Comparison of ENCODE assay signal across 8 cellular contexts in genomic region chr3:196219194-196219969, GRCh38. TPM values are rescaled to one million over a fixed set of nuclear protein-coding genes. Genes with fewer than 3 reads are reported as not detected.
DNase-seq lines count a peak whose midpoint lies in the region; ATAC-seq and TF ChIP-seq lines count a peak whose summit lies in the region.

No MANE protein-coding gene starts in this region.

- intact Hi-C loops in PC-3 (cut with micrococcal nuclease) (no loop called here), transverse colon (cut with DNase I; ENCODE audit: low total_unique reads) (no loop called here)

- in situ Hi-C loops in transverse colon (cut with MboI; ENCODE audit: low pct_ligation_motif_present in 1 of 4, low pct_unique_long_range_greater_than_20kb in 1 of 4, low sequenced_read_pairs in 3 of 4): loop anchor here in 1 of 4 donors (25.0 kb wide), 1 partner anchor 482 kb away; no protein-coding TSS in a partner anchor

- H3F3A ChIP-seq in PC-3 (ENCODE audit: low read length, unreplicated experiment): no peaks in the 10 kb centered on the region

- peak overlapping the region; percentile 97 for H3K4me2 ChIP-seq in PC-3 (ENCODE audit: low read length)

- DNase-seq in PC-3: peak; percentile 91
- DNase-seq in fibroblast of pulmonary artery (ENCODE audit: low read depth): peak; percentile 89
- peak; percentile 89 for DNase-seq in osteocyte (ENCODE audit: extremely low spot score, unreplicated experiment)
- DNase-seq in transverse colon: peak; percentile 65
- no peak for DNase-seq in cortex of kidney (lab: John Stamatoyannopoulos, UW)

- H3K27me3 Mint-ChIP-seq in activated T-helper 17 cell treated with anti-CD3 and anti-CD28 coated beads, Interleukin-2, amount 50 U/mL, for 72 hours: no peaks in the 10 kb centered on the region
- no peaks in the 10 kb centered on the region for H3K27me3 Mint-ChIP-seq in osteocyte (ENCODE audit: unreplicated experiment)

- H3K9ac ChIP-seq in PC-3 (ENCODE audit: low read length): peak overlapping the region; percentile 56

- BruUV-seq in PC-3 (replicated peaks; lab: Mats Ljungman, UMichigan): no TSS peak

- CTCF ChIA-PET in PC-3 (lab: Charles Lee): interaction anchor here (0.6 kb wide), 1 partner anchor 15 kb away, joined by 3 read pairs; no protein-coding TSS in a partner anchor

- peak; percentile 78 for ATAC-seq in GM18867 (IDR thresholded peaks at IDR 0.05; ENCODE audit: unreplicated experiment)
- ATAC-seq in HG03442 (IDR thresholded peaks at IDR 0.05; ENCODE audit: unreplicated experiment): peak; percentile 67
- ATAC-seq in PC-3: peak; percentile 72
- peak; percentile 97 for ATAC-seq in activated T-helper 17 cell treated with anti-CD3 and anti-CD28 coated beads, Interleukin-2, amount 50 U/mL, for 72 hours (replicated peaks)

- H3K27ac ChIP-seq in PC-3 (ENCODE audit: low read length) (peak overlapping the region; percentile 71), transverse colon (peak overlapping the region; percentile 13 to 54 (median 39))

- peaks cover 10% of the 10 kb centered on the region; the same call in 1 of the 2 replicates for H3K79me2 ChIP-seq in PC-3 (ENCODE audit: low read length)

- H3K27me3 ChIP-seq in PC-3 (ENCODE audit: low read length) (no peaks in the 10 kb centered on the region), transverse colon (no peaks in the 10 kb centered on the region)

- H2AFZ ChIP-seq in PC-3 (ENCODE audit: low read length): peak overlapping the region; percentile 62

- H3K4me1 ChIP-seq in PC-3 (ENCODE audit: insufficient read depth, low read length) (peaks cover 46% of the 10 kb centered on the region), transverse colon (peaks cover 0 to 30% (median 26%) of the 10 kb centered on the region in 4 donors)

- H3K27ac Mint-ChIP-seq in activated T-helper 17 cell treated with anti-CD3 and anti-CD28 coated beads, Interleukin-2, amount 50 U/mL, for 72 hours: peak overlapping the region; percentile 88
- peak overlapping the region; percentile 95 for H3K27ac Mint-ChIP-seq in osteocyte (ENCODE audit: unreplicated experiment)

- H3K36me3 ChIP-seq in PC-3 (ENCODE audit: low read depth, low read length): no peaks in the 10 kb centered on the region
- no peaks in the 10 kb centered on the region for H3K36me3 ChIP-seq in transverse colon

- TF ChIP-seq CTCF in PC-3 (conservative IDR thresholded peaks at IDR 0.05; ENCODE audit: low read depth, low read length) (no peak), fibroblast of pulmonary artery (IDR thresholded peaks at IDR 0.05; ENCODE audit: low read length, missing control alignments) (no peak), osteocyte (IDR thresholded peaks at IDR 0.05) (peak; percentile 21), transverse colon (IDR thresholded peaks at IDR 0.05) (no peak)

- H3K36me3 Mint-ChIP-seq in activated T-helper 17 cell treated with anti-CD3 and anti-CD28 coated beads, Interleukin-2, amount 50 U/mL, for 72 hours (ENCODE audit: low read depth): no peaks in the 10 kb centered on the region
- no peaks in the 10 kb centered on the region for H3K36me3 Mint-ChIP-seq in osteocyte (ENCODE audit: unreplicated experiment)

- peak overlapping the region; percentile 80 for H3K4me3 Mint-ChIP-seq in activated T-helper 17 cell treated with anti-CD3 and anti-CD28 coated beads, Interleukin-2, amount 50 U/mL, for 72 hours
- peak overlapping the region; percentile 60 for H3K4me3 Mint-ChIP-seq in osteocyte (ENCODE audit: unreplicated experiment)

- TF ChIP-seq POLR2A in transverse colon (IDR thresholded peaks at IDR 0.05): no peak

- POLR2A ChIA-PET in PC-3 (lab: Charles Lee; ENCODE audit: unreplicated experiment): interaction anchor here (0.5 kb wide), 1 partner anchor 57 kb away, joined by 3 read pairs; no protein-coding TSS in a partner anchor

- H3K9me2 ChIP-seq in PC-3 (replicated peaks; ENCODE audit: low read length): no peaks in the 10 kb centered on the region

- TF ChIP-seq EP300 in transverse colon (IDR thresholded peaks at IDR 0.05; ENCODE audit: low read depth): no peak

- no peaks in the 10 kb centered on the region for H4K20me1 ChIP-seq in PC-3 (ENCODE audit: low read length)

- H3K9me3 ChIP-seq in PC-3 (ENCODE audit: low read length) (no peaks in the 10 kb centered on the region), transverse colon (no peaks in the 10 kb centered on the region)

- WGBS in transverse colon (ENCODE audit: low coverage in 1 of 2), 2 donors: 0 to 12% methylated on average over 6 to 19 of the region's 19 CpGs

- H3K4me3 ChIP-seq in PC-3 (ENCODE audit: low read length) (peak overlapping the region; percentile 59), fibroblast of pulmonary artery (replicated peaks; ENCODE audit: low read depth, low read length) (peak overlapping the region; percentile 30), transverse colon (peak overlapping the region in 3 of 4 donors; percentile 9 to 39 (median 10))

- no peaks in the 10 kb centered on the region for H3K9me3 Mint-ChIP-seq in activated T-helper 17 cell treated with anti-CD3 and anti-CD28 coated beads, Interleukin-2, amount 50 U/mL, for 72 hours
- H3K9me3 Mint-ChIP-seq in osteocyte (ENCODE audit: unreplicated experiment): no peaks in the 10 kb centered on the region

- peaks cover 11% of the 10 kb centered on the region for H3K4me1 Mint-ChIP-seq in activated T-helper 17 cell treated with anti-CD3 and anti-CD28 coated beads, Interleukin-2, amount 50 U/mL, for 72 hours
- peaks cover 19% of the 10 kb centered on the region for H3K4me1 Mint-ChIP-seq in osteocyte (ENCODE audit: unreplicated experiment)

RNA-seq across cellular contexts. Expression of gene SLC51A, which starts 3.0 kb away (rescaled TPM):
- 9.7 and 10.0 TPM in 2 replicates for total RNA-seq in PC-3 (2014; rRNA removed)
- total RNA-seq in activated T-helper 17 cell treated with anti-CD3 and anti-CD28 coated beads, Interleukin-2, amount 50 U/mL, for 72 hours: not detected
- total RNA-seq in osteocyte: not detected in 2 replicates
- 100 to 1,000 TPM in 1 of 4 donors, 10 to 100 TPM in 2, 1 to 10 TPM in 1; 7.2 to 123 (median 40.5) TPM for total RNA-seq in transverse colon

RNA-seq across cellular contexts. Expression of gene ZDHHC19, which starts 8.2 kb away (rescaled TPM):
- total RNA-seq in PC-3 (2014; rRNA removed) (not detected in 2 replicates), osteocyte (not detected in 2 replicates), transverse colon (not detected)
- total RNA-seq in activated T-helper 17 cell treated with anti-CD3 and anti-CD28 coated beads, Interleukin-2, amount 50 U/mL, for 72 hours: not detected
